In the genomic region with DNA sequence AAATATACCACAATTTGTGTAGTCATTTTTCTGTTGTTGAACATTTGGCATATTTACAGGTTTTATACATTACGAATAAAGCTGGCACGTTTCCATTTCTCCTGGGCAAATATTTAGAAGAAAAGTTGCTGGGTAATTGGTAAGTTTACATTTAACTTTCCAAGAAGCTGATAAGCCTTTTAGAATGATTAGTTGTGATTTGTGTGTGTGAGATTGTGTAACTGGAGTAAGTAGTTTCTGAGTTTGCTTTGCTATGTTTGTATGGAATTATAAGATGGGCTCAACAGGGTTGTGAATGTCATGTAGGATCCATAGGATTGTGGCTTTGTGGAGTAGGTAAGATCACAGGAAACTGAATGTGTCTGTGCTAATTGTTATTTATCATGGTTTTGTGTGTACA, we compare ENCODE assay signal across 10 cellular contexts. TPM values are rescaled to one million over a fixed set of nuclear protein-coding genes. Genes with fewer than 3 reads are reported as not detected.
A peak's percentile ranks its signal among the peaks of the same experiment; 100 is the strongest.
DNase-seq lines count a peak whose midpoint lies in the region; ATAC-seq, FAIRE-seq and TF ChIP-seq lines count a peak whose summit lies in the region.
"Had no signal": no experiment of that assay in that cellular context is flagged by ENCODE, and none has a peak within 500 bp of the region (broad histone marks: within the 10 kb centered on the region; RNA-seq: fewer than 3 reads in every experiment).

No MANE protein-coding gene starts in this region.

- no peak overlapping the region for H3K18ac ChIP-seq in trophoblast cell (ENCODE audit: low read length)

- H3K23ac ChIP-seq in trophoblast cell (ENCODE audit: low read length), result no peak overlapping the region

- DNase-seq in DMS 273 (lab: John Stamatoyannopoulos, UW; ENCODE audit: unreplicated experiment), result peak; percentile 28
- no peak for DNase-seq in DMS 273 treated with DMSO at 0.1 percent for 48 hours (lab: John Stamatoyannopoulos, UW)
- no peak for DNase-seq in endothelial cell of umbilical vein (ENCODE audit: low read depth, low spot score)
- DNase-seq in trophoblast cell, result no peak
- no peak for DNase-seq in esophagus muscularis mucosa (ENCODE audit: extremely low spot score)
- no peak for DNase-seq in SIG-M5 treated with dmso at 0.1 percent for 504 hours (lab: John Stamatoyannopoulos, UW; ENCODE audit: unreplicated experiment)
- DNase-seq: NCI-H2029; stimulated activated CD4-positive, alpha-beta T cell treated with anti-CD3 and anti-CD28 coated beads, Interleukin-1b, Interleukin-23, amount 100 ng/mL, for 48 hours had no signal

- H4K91ac ChIP-seq in trophoblast cell (ENCODE audit: low read depth, low read length), result no peak overlapping the region

- POLR2A ChIA-PET in endothelial cell of umbilical vein (lab: Charles Lee), result no interaction called here

- CTCF ChIA-PET in endothelial cell of umbilical vein (lab: Charles Lee), result no interaction called here

- H3K9me3 ChIP-seq in SU-DHL-6 (ENCODE audit: insufficient read depth, low read length) (no peaks in the 10 kb centered on the region), endothelial cell of umbilical vein (replicated peaks; ENCODE audit: control insufficient read depth, insufficient read depth, low read length) (no peaks in the 10 kb centered on the region), trophoblast cell (ENCODE audit: insufficient read depth, low read depth, low read length) (no peaks in the 10 kb centered on the region), esophagus muscularis mucosa (peaks cover 0 to 4% (median 0%) of the 10 kb centered on the region in 4 donors)

- H2AFZ ChIP-seq in SU-DHL-6 (ENCODE audit: low read depth, low read length, severe bottlenecking) (no peak overlapping the region), endothelial cell of umbilical vein (ENCODE audit: low read depth, low read length) (no peak overlapping the region), trophoblast cell (ENCODE audit: insufficient read depth, low read length, poor library complexity) (no peak overlapping the region)

- WGBS in trophoblast cell (ENCODE audit: extremely low coverage, insufficient coverage, insufficient read length), result no CpG with 5 or more reads among the region's 2 CpGs
- WGBS in esophagus muscularis mucosa, result 49% methylated on average over 2 of the region's 2 CpGs

- TF ChIP-seq POLR2A in endothelial cell of umbilical vein (IDR thresholded peaks at IDR 0.05; ENCODE audit: low read depth, low read length) (no peak), esophagus muscularis mucosa (IDR thresholded peaks at IDR 0.05; ENCODE audit: low read depth) (no peak)

- no peak overlapping the region for H2AK5ac ChIP-seq in trophoblast cell (ENCODE audit: low read length)

- H3K9ac ChIP-seq in SU-DHL-6 (ENCODE audit: low read length) (peak overlapping the region; percentile 70; the same call in 1 of the 2 replicates), endothelial cell of umbilical vein (replicated peaks; ENCODE audit: extremely low read depth, insufficient read depth, low read length) (no peak overlapping the region), trophoblast cell (ENCODE audit: low read length) (no peak overlapping the region)

- no peak overlapping the region for H3K4ac ChIP-seq in trophoblast cell (ENCODE audit: low read depth, low read length)

- no peak overlapping the region for H2BK5ac ChIP-seq in trophoblast cell (ENCODE audit: low read depth, low read length, poor library complexity)

- H3K4me1 ChIP-seq in endothelial cell of umbilical vein (ENCODE audit: control insufficient read depth, extremely low read depth, insufficient read depth, low read length) (peaks cover 8% of the 10 kb centered on the region), trophoblast cell (ENCODE audit: control insufficient read depth in 1 of 2, insufficient read depth in 2 of 2, low read length in 2 of 2) (peaks cover 3 to 6% of the 10 kb centered on the region in 2 experiments), esophagus muscularis mucosa (peaks cover 15 to 30% (median 22%) of the 10 kb centered on the region in 4 donors)

- peak overlapping the region; percentile 59 for H3K4me3 ChIP-seq in SU-DHL-6 (ENCODE audit: insufficient read depth, low read length, poor library complexity, severe bottlenecking)
- no peak overlapping the region for H3K4me3 ChIP-seq in endothelial cell of umbilical vein (replicated peaks in 1 of 3; ENCODE audit: insufficient read depth in 1 of 3, low read depth in 1 of 3, low read length in 3 of 3)
- H3K4me3 ChIP-seq in trophoblast cell (ENCODE audit: low read depth, low read length), result no peak overlapping the region
- peak overlapping the region in 1 of 4 donors; percentile 75 for H3K4me3 ChIP-seq in esophagus muscularis mucosa

- intact Hi-C loops in endothelial cell of umbilical vein (cut with micrococcal nuclease), result no loop called here
- intact Hi-C loops in esophagus muscularis mucosa (cut with DNase I), result loop anchor here (10.0 kb wide), 1 partner anchor 90 kb away; a partner anchor contains a TSS

- BruUV-seq in endothelial cell of umbilical vein (replicated peaks; lab: Mats Ljungman, UMichigan), result TSS peak; percentile 42

- no peaks in the 10 kb centered on the region for H3K9me2 ChIP-seq in SU-DHL-6 (replicated peaks; ENCODE audit: insufficient read depth, low read length)

- H2BK120ac ChIP-seq in trophoblast cell (ENCODE audit: insufficient read depth, low read length, poor library complexity), result no peak overlapping the region

- ATAC-seq in HG02610 (IDR thresholded peaks at IDR 0.05; ENCODE audit: unreplicated experiment), result no peak

- TF ChIP-seq CTCF in SU-DHL-6 (IDR thresholded peaks at IDR 0.05; ENCODE audit: insufficient read depth, low read length, poor library complexity, severe bottlenecking) (no peak), endothelial cell of umbilical vein (IDR thresholded peaks at IDR 0.05; ENCODE audit: extremely low read depth in 1 of 2, insufficient read depth in 1 of 2, low read depth in 1 of 2, low read length in 2 of 2) (no peak), esophagus muscularis mucosa (IDR thresholded peaks at IDR 0.05) (no peak)

- H3K14ac ChIP-seq in trophoblast cell (ENCODE audit: low read length), result no peak overlapping the region

- TF ChIP-seq EP300 in esophagus muscularis mucosa (IDR thresholded peaks at IDR 0.05), result no peak

- H4K20me1 ChIP-seq in SU-DHL-6 (ENCODE audit: low read depth, low read length) (no peaks in the 10 kb centered on the region), endothelial cell of umbilical vein (replicated peaks; ENCODE audit: control insufficient read depth, extremely low read depth, insufficient read depth, low read length) (no peaks in the 10 kb centered on the region)

- H3K36me3 ChIP-seq in SU-DHL-6 (ENCODE audit: low read length) (peaks cover 15% of the 10 kb centered on the region; the same call in 1 of the 2 replicates), endothelial cell of umbilical vein (ENCODE audit: control insufficient read depth in 2 of 2, extremely low read depth in 1 of 2, insufficient read depth in 2 of 2, low read length in 2 of 2) (peaks cover 4 to 8% of the 10 kb centered on the region in 2 experiments), trophoblast cell (ENCODE audit: control insufficient read depth in 1 of 2, insufficient read depth in 2 of 2, low read length in 2 of 2) (peaks cover 15 to 16% of the 10 kb centered on the region in 2 experiments), esophagus muscularis mucosa (peaks cover 27 to 52% (median 38%) of the 10 kb centered on the region in 4 donors)

- peaks cover 10% of the 10 kb centered on the region for H3K79me1 ChIP-seq in trophoblast cell (ENCODE audit: low read length)

- FAIRE-seq in endothelial cell of umbilical vein (lab: Jason Lieb, UNC), result no peak

- H3K27me3 ChIP-seq in SU-DHL-6 (ENCODE audit: low read length), result no peaks in the 10 kb centered on the region
- H3K27me3 ChIP-seq in endothelial cell of umbilical vein (ENCODE audit: control insufficient read depth in 2 of 2, insufficient read depth in 2 of 2, low read length in 2 of 2), result no peaks in the 10 kb centered on the region
- no peaks in the 10 kb centered on the region for H3K27me3 ChIP-seq in trophoblast cell (ENCODE audit: insufficient read depth, low read length)
- no peaks in the 10 kb centered on the region for H3K27me3 ChIP-seq in esophagus muscularis mucosa

- H3K9me1 ChIP-seq in endothelial cell of umbilical vein (replicated peaks; ENCODE audit: control insufficient read depth, extremely low read depth, insufficient read depth, low read length), result no peaks in the 10 kb centered on the region

- H3K4me2 ChIP-seq in SU-DHL-6 (ENCODE audit: low read depth, low read length, poor library complexity, severe bottlenecking) (peak overlapping the region; percentile 69), endothelial cell of umbilical vein (ENCODE audit: insufficient read depth, low read length) (no peak overlapping the region), trophoblast cell (ENCODE audit: low read length) (peak overlapping the region; percentile 87)

- H3K27ac ChIP-seq in SU-DHL-6 (ENCODE audit: low read depth, low read length) (no peak overlapping the region), endothelial cell of umbilical vein (ENCODE audit: insufficient read depth, low read depth, low read length) (no peak overlapping the region), trophoblast cell (ENCODE audit: low read depth, low read length) (no peak overlapping the region), esophagus muscularis mucosa (replicated peaks in 1 of 4) (no peak overlapping the region)

- peaks cover 41% of the 10 kb centered on the region for H3K79me2 ChIP-seq in SU-DHL-6 (ENCODE audit: insufficient read depth, low read length)
- peaks cover 11% of the 10 kb centered on the region for H3K79me2 ChIP-seq in endothelial cell of umbilical vein (ENCODE audit: control insufficient read depth, insufficient read depth, low read length)
- H3K79me2 ChIP-seq in trophoblast cell (ENCODE audit: control insufficient read depth, insufficient read depth, low read length, poor library complexity), result peaks cover 15% of the 10 kb centered on the region

- dilution Hi-C loops in endothelial cell of umbilical vein (cut with MboI; ENCODE audit: extremely low pct_ligation_motif_present, low sequenced_read_pairs), result no loop called here

- no peak overlapping the region for H4K8ac ChIP-seq in trophoblast cell (ENCODE audit: low read depth, low read length)

- H2BK12ac ChIP-seq in trophoblast cell (ENCODE audit: low read length), result no peak overlapping the region

- no peak overlapping the region for H4K12ac ChIP-seq in trophoblast cell (ENCODE audit: low read depth, low read length)

- H3F3A ChIP-seq in SU-DHL-6 (ENCODE audit: insufficient read depth), result no peaks in the 10 kb centered on the region

RNA-seq across cellular contexts. Expression of a gene that starts 1.7 kb away (rescaled TPM):
- total RNA-seq in endothelial cell of umbilical vein, result 5.3 and 8.4 TPM in 2 replicates
- polyA plus RNA-seq in endothelial cell of umbilical vein, result 4.1 and 4.9 TPM in 2 replicates
- polyA plus RNA-seq in endothelial cell of umbilical vein (2011; cell fraction: cytosol; rRNA removed), result 2.4 and 2.7 TPM in 2 replicates
- 7.5 and 9.9 TPM in 2 replicates for polyA plus RNA-seq in endothelial cell of umbilical vein (2011; cell fraction: nucleus; rRNA removed)
- polyA plus RNA-seq in endothelial cell of umbilical vein (2012), result 3.8 and 5.4 TPM in 2 replicates
- 6.7 and 7.6 TPM in 2 replicates for polyA minus RNA-seq in endothelial cell of umbilical vein
- 3.0 TPM for polyA minus RNA-seq in endothelial cell of umbilical vein (2011; cell fraction: cytosol; rRNA and poly(A)+ RNA removed)
- polyA minus RNA-seq in endothelial cell of umbilical vein (2011; cell fraction: nucleus; rRNA and poly(A)+ RNA removed), result 4.3 and 7.1 TPM in 2 replicates
- 5.8 and 7.1 TPM in 2 replicates for polyA plus RNA-seq in trophoblast cell (2013)
- total RNA-seq in esophagus muscularis mucosa, result 10 to 100 TPM; 11.6 to 17.6 (median 12.7) TPM

RNA-seq across cellular contexts. Expression of a gene that starts 30.4 kb away (rescaled TPM):
- total RNA-seq in endothelial cell of umbilical vein, result 4.2 and 4.3 TPM in 2 replicates
- polyA plus RNA-seq in endothelial cell of umbilical vein, result 1.4 and 1.8 TPM in 2 replicates
- polyA plus RNA-seq in endothelial cell of umbilical vein (2011; cell fraction: cytosol; rRNA removed), result 0.65 and 1.1 TPM in 2 replicates
- polyA plus RNA-seq in endothelial cell of umbilical vein (2011; cell fraction: nucleus; rRNA removed), result 3.0 and 3.3 TPM in 2 replicates
- polyA plus RNA-seq in endothelial cell of umbilical vein (2012), result 1.9 and 2.0 TPM in 2 replicates
- 4.0 and 4.1 TPM in 2 replicates for polyA minus RNA-seq in endothelial cell of umbilical vein
- not detected for polyA minus RNA-seq in endothelial cell of umbilical vein (2011; cell fraction: cytosol; rRNA and poly(A)+ RNA removed)
- polyA minus RNA-seq in endothelial cell of umbilical vein (2011; cell fraction: nucleus; rRNA and poly(A)+ RNA removed), result 4.1 and 7.4 TPM in 2 replicates
- 3.9 and 4.2 TPM in 2 replicates for polyA plus RNA-seq in trophoblast cell (2013)
- 10 to 100 TPM; 17.1 to 25.7 (median 19.6) TPM for total RNA-seq in esophagus muscularis mucosa

RNA-seq across cellular contexts. Expression of a gene that starts 46.7 kb away (rescaled TPM):
- total RNA-seq in endothelial cell of umbilical vein, result 10.5 and 13.9 TPM in 2 replicates
- 2.4 and 2.7 TPM in 2 replicates for polyA plus RNA-seq in endothelial cell of umbilical vein
- 4.3 TPM in 2 replicates for polyA plus RNA-seq in endothelial cell of umbilical vein (2011; cell fraction: cytosol; rRNA removed)
- 5.4 and 7.0 TPM in 2 replicates for polyA plus RNA-seq in endothelial cell of umbilical vein (2011; cell fraction: nucleus; rRNA removed)
- polyA plus RNA-seq in endothelial cell of umbilical vein (2012), result 8.4 and 12.5 TPM in 2 replicates
- polyA minus RNA-seq in endothelial cell of umbilical vein, result 13.0 and 15.5 TPM in 2 replicates
- 16.2 TPM for polyA minus RNA-seq in endothelial cell of umbilical vein (2011; cell fraction: cytosol; rRNA and poly(A)+ RNA removed)
- polyA minus RNA-seq in endothelial cell of umbilical vein (2011; cell fraction: nucleus; rRNA and poly(A)+ RNA removed), result 11.3 and 14.3 TPM in 2 replicates
- polyA plus RNA-seq in trophoblast cell (2013), result 13.6 and 14.2 TPM in 2 replicates
- total RNA-seq in esophagus muscularis mucosa, result 10 to 100 TPM in 2 of 4 donors, 1 to 10 TPM in 2; 7.7 to 12.4 (median 10.7) TPM
